Comparison of ENCODE assay signal across 28 cellular contexts in genomic region chr3:128470134-128470915, GRCh38. TPM values are rescaled to one million over a fixed set of nuclear protein-coding genes. Genes with fewer than 3 reads are reported as not detected.
"Had no signal": no experiment of that assay in that cellular context is flagged by ENCODE, and none has a peak within 500 bp of the region (broad histone marks: within the 10 kb centered on the region; RNA-seq: fewer than 3 reads in every experiment).

No MANE protein-coding gene starts in this region.

- H3K27me3 ChIP-seq: ascending aorta had no signal

- H3K4me3 ChIP-seq: ascending aorta had no signal

- H3K36me3 ChIP-seq: ascending aorta had no signal

- H3K4me1 ChIP-seq: ascending aorta had no signal

- H3K9me3 ChIP-seq: ascending aorta had no signal

- H3K36me3 Mint-ChIP-seq: activated CD8-positive, alpha-beta memory T cell treated with anti-CD3 and anti-CD28 coated beads, Interleukin-2, amount 10 ng/mL, durations not matched to agents 7 days and 5 days; activated naive CD4-positive, alpha-beta T cell treated with anti-CD3 and anti-CD28 coated beads, Interleukin-2, amount 50 U/mL, for 72 hours; brain had no signal

- H3K27ac Mint-ChIP-seq: activated CD8-positive, alpha-beta memory T cell treated with anti-CD3 and anti-CD28 coated beads, Interleukin-2, amount 10 ng/mL, durations not matched to agents 7 days and 5 days; activated naive CD4-positive, alpha-beta T cell treated with anti-CD3 and anti-CD28 coated beads, Interleukin-2, amount 50 U/mL, for 72 hours; activated naive CD8-positive, alpha-beta T cell treated with anti-CD3 and anti-CD28 coated beads, Interleukin-2, amount 50 U/mL, for 24 hours; activated T-cell treated with anti-CD3 and anti-CD28 coated beads, Interleukin-2, amount 50 U/mL, for 24 hours; activated T-helper 1 cell treated with anti-CD3 and anti-CD28 coated beads, Interleukin-12 subunit alpha, Interleukin-12 subunit beta, Interleukin-2, Interleukin-4 antibody, amounts not matched to agents 30 ng/mL and 10 ng/mL and 1 ng/mL, durations not matched to agents 14 hours and 24 hours and 36 hours; T-helper 1 cell treated with Interleukin-12 subunit alpha and Interleukin-12 subunit beta and Interleukin-4 antibody, amounts not matched to agents 30 μg/mL and 1 μg/mL, for 36 hours had no signal

- ATAC-seq: activated CD8-positive, alpha-beta memory T cell treated with anti-CD3 and anti-CD28 coated beads, Interleukin-2, amount 10 ng/mL, durations not matched to agents 7 days and 5 days; activated naive CD4-positive, alpha-beta T cell treated with anti-CD3 and anti-CD28 coated beads, Interleukin-2, amount 50 U/mL, for 72 hours; activated naive CD8-positive, alpha-beta T cell treated with anti-CD3 and anti-CD28 coated beads, Interleukin-2, amount 50 U/mL, for 24 hours; Right ventricle myocardium inferior had no signal

- H3K9me3 Mint-ChIP-seq: activated naive CD4-positive, alpha-beta T cell treated with anti-CD3 and anti-CD28 coated beads, Interleukin-2, amount 50 U/mL, for 72 hours; activated naive CD8-positive, alpha-beta T cell treated with anti-CD3 and anti-CD28 coated beads, Interleukin-2, amount 50 U/mL, for 24 hours; activated T-cell treated with anti-CD3 and anti-CD28 coated beads, Interleukin-2, amount 50 U/mL, for 24 hours; activated T-helper 1 cell treated with anti-CD3 and anti-CD28 coated beads, Interleukin-12 subunit alpha, Interleukin-12 subunit beta, Interleukin-2, Interleukin-4 antibody, amounts not matched to agents 30 ng/mL and 10 ng/mL and 1 ng/mL, durations not matched to agents 14 hours and 24 hours and 36 hours; central memory CD8-positive, alpha-beta T cell; T-helper 1 cell treated with Interleukin-12 subunit alpha and Interleukin-12 subunit beta and Interleukin-4 antibody, amounts not matched to agents 30 μg/mL and 1 μg/mL, for 36 hours had no signal

- H3K27ac ChIP-seq: ascending aorta had no signal

- H3K4me3 Mint-ChIP-seq: activated CD8-positive, alpha-beta memory T cell treated with anti-CD3 and anti-CD28 coated beads, Interleukin-2, amount 10 ng/mL, durations not matched to agents 7 days and 5 days; activated naive CD8-positive, alpha-beta T cell treated with anti-CD3 and anti-CD28 coated beads, Interleukin-2, amount 50 U/mL, for 24 hours; activated T-cell treated with anti-CD3 and anti-CD28 coated beads, Interleukin-2, amount 50 U/mL, for 24 hours; activated T-helper 1 cell treated with anti-CD3 and anti-CD28 coated beads, Interleukin-12 subunit alpha, Interleukin-12 subunit beta, Interleukin-2, Interleukin-4 antibody, amounts not matched to agents 30 ng/mL and 10 ng/mL and 1 ng/mL, durations not matched to agents 14 hours and 24 hours and 36 hours; brain; central memory CD8-positive, alpha-beta T cell; T-helper 1 cell treated with Interleukin-12 subunit alpha and Interleukin-12 subunit beta and Interleukin-4 antibody, amounts not matched to agents 30 μg/mL and 1 μg/mL, for 36 hours had no signal

- DNase-seq: activated CD4-positive, alpha-beta T cell treated with anti-CD3 and anti-CD28 coated beads for 48 hours; activated CD4-positive, alpha-beta T cell treated with anti-CD3 and anti-CD28 coated beads, Interleukin-2, amount 50 U/mL, for 48 hours; activated CD4-positive, CD25-positive, alpha-beta regulatory T cell treated with anti-CD3 and anti-CD28 coated beads, Interleukin-2, amount 50 U/mL, for 72 hours; activated CD8-positive, alpha-beta memory T cell treated with anti-CD3 and anti-CD28 coated beads, Interleukin-2, amount 10 ng/mL, durations not matched to agents 7 days and 5 days; activated effector memory CD4-positive, alpha-beta T cell treated with anti-CD3 and anti-CD28 coated beads, Interleukin-2, amount 50 U/mL, for 16 hours; activated naive CD4-positive, alpha-beta T cell treated with Interleukin-2 at 50 U/mL for 16 hours; activated naive CD8-positive, alpha-beta T cell treated with anti-CD3 and anti-CD28 coated beads, Interleukin-2, amount 50 U/mL, for 24 hours; activated T-cell treated with anti-CD3 and anti-CD28 coated beads, Interleukin-2, amount 50 U/mL, for 24 hours; amniotic stem cell; Karpas-422; MM.1S; NCI-H1105; NCI-H1436; NCI-H1694 treated with DMSO at 0.1 percent for 48 hours; NCI-H2029 treated with DMSO at 0.1 percent for 48 hours; NCI-H2227 treated with DMSO at 0.1 percent for 48 hours; NCI-H510A; NCI-H526 treated with DMSO at 0.1 percent for 48 hours; NCI-H82; RPMI8226 had no signal

RNA-seq across cellular contexts. Expression of gene DNAJB8, which starts 3.6 kb away (rescaled TPM):
- total RNA-seq: activated CD8-positive, alpha-beta memory T cell treated with anti-CD3 and anti-CD28 coated beads, Interleukin-2, amount 10 ng/mL, durations not matched to agents 7 days and 5 days; activated naive CD4-positive, alpha-beta T cell treated with anti-CD3 and anti-CD28 coated beads, Interleukin-2, amount 50 U/mL, for 72 hours; activated T-helper 1 cell treated with anti-CD3 and anti-CD28 coated beads, Interleukin-12 subunit alpha, Interleukin-12 subunit beta, Interleukin-2, Interleukin-4 antibody, amounts not matched to agents 30 ng/mL and 10 ng/mL and 1 ng/mL, durations not matched to agents 14 hours and 24 hours and 36 hours; ascending aorta; OCI-LY7; Right ventricle myocardium inferior had no signal

RNA-seq across cellular contexts. Expression of gene GATA2, which starts 22.7 kb away (rescaled TPM):
- total RNA-seq: OCI-LY7 had no signal
